8 cellular contexts compared by ENCODE assay signal in genomic region chr6:3228791-3229565, GRCh38. TPM values are rescaled to one million over a fixed set of nuclear protein-coding genes. Genes with fewer than 3 reads are reported as not detected.
DNase-seq lines count a peak whose midpoint lies in the region; ATAC-seq and TF ChIP-seq lines count a peak whose summit lies in the region.

No MANE protein-coding gene starts in this region.

- H3K4me1 ChIP-seq in Peyer's patch (peaks cover 11 to 51% (median 44%) of the 10 kb centered on the region in 4 donors), trophoblast cell (ENCODE audit: control insufficient read depth in 1 of 2, insufficient read depth in 2 of 2, low read length in 2 of 2) (peaks cover 24 to 39% of the 10 kb centered on the region in 2 experiments), aorta (ENCODE audit: control insufficient read depth in 1 of 2, insufficient read depth in 2 of 2, low read length in 2 of 2) (no peaks in the 10 kb centered on the region)

- H3K23ac ChIP-seq in trophoblast cell (ENCODE audit: low read length), result no peak overlapping the region

- no peak for TF ChIP-seq CTCF in Peyer's patch (IDR thresholded peaks at IDR 0.05)

- H3K27ac Mint-ChIP-seq in activated CD4-positive, alpha-beta T cell treated with anti-CD3 and anti-CD28 coated beads for 36 hours, result peak overlapping the region; percentile 53

- no peak for TF ChIP-seq POLR2A in Peyer's patch (IDR thresholded peaks at IDR 0.05)

- H3K27me3 ChIP-seq in Peyer's patch (peaks cover 10 to 37% of the 10 kb centered on the region in 2 donors), trophoblast cell (ENCODE audit: insufficient read depth, low read length) (peaks cover 49% of the 10 kb centered on the region), aorta (ENCODE audit: control insufficient read depth in 1 of 2, insufficient read depth in 2 of 2, low read length in 1 of 2) (no peaks in the 10 kb centered on the region)

- H3K4me3 ChIP-seq in Peyer's patch, result peak overlapping the region in 3 of 4 donors; percentile 37 to 45 (median 41)
- H3K4me3 ChIP-seq in trophoblast cell (ENCODE audit: low read depth, low read length), result no peak overlapping the region
- H3K4me3 ChIP-seq in aorta (ENCODE audit: low read length in 2 of 2), result no peak overlapping the region

- no peak overlapping the region for H2BK120ac ChIP-seq in trophoblast cell (ENCODE audit: insufficient read depth, low read length, poor library complexity)

- peak overlapping the region; percentile 36 for H4K12ac ChIP-seq in trophoblast cell (ENCODE audit: low read depth, low read length)

- H3K27ac ChIP-seq in Peyer's patch, result no peak overlapping the region
- peak overlapping the region; percentile 47 for H3K27ac ChIP-seq in cingulate gyrus (ENCODE audit: low read depth, low read length)
- H3K27ac ChIP-seq in trophoblast cell (ENCODE audit: low read depth, low read length), result no peak overlapping the region
- no peak overlapping the region for H3K27ac ChIP-seq in aorta (ENCODE audit: low read depth in 1 of 2, low read length in 2 of 2)

- H3K9me3 ChIP-seq in Peyer's patch (no peaks in the 10 kb centered on the region), trophoblast cell (ENCODE audit: insufficient read depth, low read depth, low read length) (peaks cover 5% of the 10 kb centered on the region), aorta (ENCODE audit: control insufficient read depth, low read length) (no peaks in the 10 kb centered on the region)

- ATAC-seq in activated CD4-positive, alpha-beta T cell treated with anti-CD3 and anti-CD28 coated beads for 36 hours, result peak; percentile 30
- no peak for ATAC-seq in HG03159 (IDR thresholded peaks at IDR 0.05; ENCODE audit: unreplicated experiment)
- no peak for ATAC-seq in HG02884 (IDR thresholded peaks at IDR 0.05; ENCODE audit: unreplicated experiment)
- no peak for ATAC-seq in aorta (ENCODE audit: low FRiP score)

- H3K18ac ChIP-seq in trophoblast cell (ENCODE audit: low read length), result peak overlapping the region; percentile 67

- no peaks in the 10 kb centered on the region for H3K9me3 Mint-ChIP-seq in activated CD4-positive, alpha-beta T cell treated with anti-CD3 and anti-CD28 coated beads for 36 hours (ENCODE audit: low read depth)

- peak overlapping the region; percentile 66 for H2AFZ ChIP-seq in trophoblast cell (ENCODE audit: insufficient read depth, low read length, poor library complexity)

- H3K4me1 Mint-ChIP-seq in activated CD4-positive, alpha-beta T cell treated with anti-CD3 and anti-CD28 coated beads for 36 hours, result peaks cover 43% of the 10 kb centered on the region

- CTCF ChIA-PET in activated CD4-positive, alpha-beta T cell treated with anti-CD3 and anti-CD28 coated beads for 36 hours (lab: Charles Lee), result interaction anchor here (0.7 to 3.5 kb wide), 6 partner anchors 11 to 1622 kb away, joined by 3 to 19 read pairs (median 4); no protein-coding TSS in a partner anchor

- no peaks in the 10 kb centered on the region for H3K36me3 Mint-ChIP-seq in activated CD4-positive, alpha-beta T cell treated with anti-CD3 and anti-CD28 coated beads for 36 hours (ENCODE audit: low read depth)

- no peak overlapping the region for H2BK12ac ChIP-seq in trophoblast cell (ENCODE audit: low read length)

- peak overlapping the region; percentile 68 for H3K4me2 ChIP-seq in trophoblast cell (ENCODE audit: low read length)

- no peak overlapping the region for H4K91ac ChIP-seq in trophoblast cell (ENCODE audit: low read depth, low read length)

- DNase-seq in activated CD4-positive, alpha-beta T cell treated with anti-CD3 and anti-CD28 coated beads for 36 hours, result peak; percentile 55
- no peak for DNase-seq in activated CD4-positive, alpha-beta T cell treated with anti-CD3 and anti-CD28 coated beads for 1 hour
- DNase-seq in Peyer's patch (peak in 1 of 3 donors; percentile 53), trophoblast cell (peak in 1 of 2 donors; percentile 8), aorta (no peak)

- intact Hi-C loops in activated CD4-positive, alpha-beta T cell treated with anti-CD3 and anti-CD28 coated beads for 36 hours (cut with DNase I, micrococcal nuclease), result loop anchor here (1.0 to 2.0 kb wide), 2 partner anchors 20 kb away; no protein-coding TSS in a partner anchor
- intact Hi-C loops in aorta (cut with DNase I), result no loop called here

- H3K79me1 ChIP-seq in trophoblast cell (ENCODE audit: low read length), result peaks cover 18% of the 10 kb centered on the region

- H3K4ac ChIP-seq in trophoblast cell (ENCODE audit: low read depth, low read length), result no peak overlapping the region

- H3K27me3 Mint-ChIP-seq in activated CD4-positive, alpha-beta T cell treated with anti-CD3 and anti-CD28 coated beads for 36 hours, result peaks cover 69% of the 10 kb centered on the region

- peak overlapping the region; percentile 54 for H3K14ac ChIP-seq in trophoblast cell (ENCODE audit: low read length)

- no peak overlapping the region for H2AK5ac ChIP-seq in trophoblast cell (ENCODE audit: low read length)

- peaks cover 15% of the 10 kb centered on the region for H3K79me2 ChIP-seq in trophoblast cell (ENCODE audit: control insufficient read depth, insufficient read depth, low read length, poor library complexity)

- no peak overlapping the region for H3K9ac ChIP-seq in trophoblast cell (ENCODE audit: low read length)

- WGBS in trophoblast cell (ENCODE audit: extremely low coverage, insufficient coverage, insufficient read length), result no CpG with 5 or more reads among the region's 62 CpGs
- WGBS in aorta, 2 donors, result 12 to 15% methylated on average over 60 to 62 of the region's 62 CpGs

- no peak overlapping the region for H4K8ac ChIP-seq in trophoblast cell (ENCODE audit: low read depth, low read length)

- H3K36me3 ChIP-seq in Peyer's patch, result no peaks in the 10 kb centered on the region
- peaks cover 2 to 3% of the 10 kb centered on the region in 2 experiments for H3K36me3 ChIP-seq in trophoblast cell (ENCODE audit: control insufficient read depth in 1 of 2, insufficient read depth in 2 of 2, low read length in 2 of 2)
- no peaks in the 10 kb centered on the region for H3K36me3 ChIP-seq in aorta (ENCODE audit: control insufficient read depth in 1 of 2, insufficient read depth in 2 of 2, low read length in 1 of 2)

- POLR2A ChIA-PET in activated CD4-positive, alpha-beta T cell treated with anti-CD3 and anti-CD28 coated beads for 36 hours (lab: Charles Lee), result no interaction called here

- peak overlapping the region; percentile 68 for H3K4me3 Mint-ChIP-seq in activated CD4-positive, alpha-beta T cell treated with anti-CD3 and anti-CD28 coated beads for 36 hours

- H2BK5ac ChIP-seq in trophoblast cell (ENCODE audit: low read depth, low read length, poor library complexity), result no peak overlapping the region

RNA-seq across cellular contexts. Expression of gene TUBB2B, which starts 1.5 kb away (rescaled TPM):
- under 1 TPM in 1 of 2 experiments, not detected in 1; 0.09 TPM for total RNA-seq in activated CD4-positive, alpha-beta T cell treated with anti-CD3 and anti-CD28 coated beads for 36 hours
- total RNA-seq in Peyer's patch, result 1 to 10 TPM; 2.4 to 7.4 (median 4.5) TPM
- 139 and 141 TPM in 2 replicates for polyA plus RNA-seq in trophoblast cell (2013)
- 1 to 10 TPM; 5.6 to 6.3 TPM for total RNA-seq in aorta
- 1 to 10 TPM; 2.8 to 4.3 TPM for polyA plus RNA-seq in aorta

RNA-seq across cellular contexts. Expression of gene PSMG4, which starts 29.8 kb away (rescaled TPM):
- 10 to 100 TPM; 22.2 to 23.2 TPM for total RNA-seq in activated CD4-positive, alpha-beta T cell treated with anti-CD3 and anti-CD28 coated beads for 36 hours
- total RNA-seq in Peyer's patch (10 to 100 TPM in 3 of 4 donors, 1 to 10 TPM in 1; 6.6 to 16.8 (median 15.9) TPM), aorta (10 to 100 TPM; 12.0 to 24.3 TPM)
- polyA plus RNA-seq in trophoblast cell (2013), result 9.7 and 10.5 TPM in 2 replicates
- 10 to 100 TPM; 27.7 to 38.2 TPM for polyA plus RNA-seq in aorta

Comparison
In these comparisons a context has a peak if more than half of its experiments do, and no peak if none do; other contexts are left out.
1. H3K4me3 ChIP-seq: peak in Peyer's patch (3 of 4); none in trophoblast cell (single experiment) and aorta (0 of 2).
2. intact Hi-C loops: an anchor here in activated CD4-positive, alpha-beta T cell treated with anti-CD3 and anti-CD28 coated beads for 36 hours (1.0 to 2.0 kb wide); none called in aorta.